2 cellular contexts compared by ENCODE assay signal in genomic region chr3:46897829-46898320, GRCh38.
TF ChIP-seq lines count a peak whose summit lies in the region.

No MANE protein-coding gene starts in this region.

TF ChIP-seq in GM23338, 12 proteins besides CTCF, POLR2A, EP300 and RAD21 (continued from another document):
- TF ChIP-seq REST (IDR thresholded peaks at IDR 0.05; ENCODE audit: unreplicated experiment) (no peak), ZNF462 (CRISPR knock-in tag; IDR thresholded peaks at IDR 0.05) (no peak), POLR2AphosphoS5 (IDR thresholded peaks at IDR 0.05; ENCODE audit: low read depth) (no peak), NANOG (IDR thresholded peaks at IDR 0.05; ENCODE audit: borderline replicate concordance) (no peak)
- TF ChIP-seq, protein P1, sequence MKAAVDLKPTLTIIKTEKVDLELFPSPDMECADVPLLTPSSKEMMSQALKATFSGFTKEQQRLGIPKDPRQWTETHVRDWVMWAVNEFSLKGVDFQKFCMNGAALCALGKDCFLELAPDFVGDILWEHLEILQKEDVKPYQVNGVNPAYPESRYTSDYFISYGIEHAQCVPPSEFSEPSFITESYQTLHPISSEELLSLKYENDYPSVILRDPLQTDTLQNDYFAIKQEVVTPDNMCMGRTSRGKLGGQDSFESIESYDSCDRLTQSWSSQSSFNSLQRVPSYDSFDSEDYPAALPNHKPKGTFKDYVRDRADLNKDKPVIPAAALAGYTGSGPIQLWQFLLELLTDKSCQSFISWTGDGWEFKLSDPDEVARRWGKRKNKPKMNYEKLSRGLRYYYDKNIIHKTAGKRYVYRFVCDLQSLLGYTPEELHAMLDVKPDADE (IDR thresholded peaks at IDR 0.05), result no peak

TF ChIP-seq in WTC11, 78 proteins besides CTCF, POLR2A, EP300 and RAD21:
- TF ChIP-seq IRF1 (CRISPR knock-in tag; IDR thresholded peaks at IDR 0.05) (no peak), GRHL2 (CRISPR knock-in tag; IDR thresholded peaks at IDR 0.05; ENCODE audit: insufficient replicate concordance, severe bottlenecking) (no peak)
